ENCODE assay signal across 21 cellular contexts in the genomic region with DNA sequence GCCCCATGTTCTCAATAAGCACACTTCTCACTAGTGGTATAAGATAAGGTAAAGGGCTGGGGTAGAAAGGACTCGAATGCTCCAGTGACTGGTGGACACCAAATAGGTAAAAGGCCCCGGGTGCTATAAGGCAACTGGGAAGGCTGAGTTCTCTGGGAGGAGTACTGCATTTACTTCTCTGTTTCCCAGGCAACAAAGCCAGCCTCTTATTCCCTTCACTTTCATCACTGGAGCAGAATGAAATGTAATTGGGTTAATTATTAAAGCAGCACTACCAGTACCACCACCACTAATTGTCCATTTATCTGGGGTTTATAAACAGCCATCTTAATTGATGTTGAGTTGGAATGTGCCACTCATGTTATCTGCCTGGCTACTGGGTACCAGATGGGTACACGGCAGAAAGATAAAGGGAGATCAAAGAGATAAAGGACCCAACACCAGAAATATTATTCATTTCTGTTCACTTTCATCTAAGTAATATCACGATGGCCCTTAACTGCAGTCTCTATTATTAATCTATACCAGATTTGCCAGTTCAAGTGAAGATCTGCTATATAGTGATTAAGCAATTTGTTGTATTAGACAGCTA.
"Had no signal": no experiment of that assay in that cellular context is flagged by ENCODE, and none has a peak within 500 bp of the region (broad histone marks: within the 10 kb centered on the region; RNA-seq: fewer than 3 reads in every experiment).

No MANE protein-coding gene starts in this region.

- ATAC-seq: activated CD8-positive, alpha-beta memory T cell treated with anti-CD3 and anti-CD28 coated beads, Interleukin-2, amount 10 ng/mL, durations not matched to agents 7 days and 5 days; effector memory CD8-positive, alpha-beta T cell; left lung; mucosa of descending colon; naive thymus-derived CD4-positive, alpha-beta T cell; sciatic nerve; T-helper 17 cell had no signal

- H3K27me3 ChIP-seq: ascending aorta, left lung, spleen, stomach, testis, upper lobe of left lung had no signal

- H3K27ac ChIP-seq: ascending aorta, epithelial cell of prostate, left lung, prostate gland, spleen, stomach, testis, upper lobe of left lung, WERI-Rb-1 had no signal

- DNase-seq: activated CD4-positive, alpha-beta memory T cell treated with anti-CD3 and anti-CD28 coated beads for 36 hours; activated CD8-positive, alpha-beta memory T cell treated with anti-CD3 and anti-CD28 coated beads, Interleukin-2, amount 10 ng/mL, durations not matched to agents 7 days and 5 days; activated naive CD4-positive, alpha-beta T cell treated with anti-CD3 and anti-CD28 coated beads for 36 hours; activated T-cell treated with anti-CD3 and anti-CD28 coated beads, Interleukin-2, amount 50 U/mL, for 1 hour; dermis blood vessel endothelial cell; effector memory CD8-positive, alpha-beta T cell; foreskin melanocyte; left lung; mucosa of descending colon; naive thymus-derived CD4-positive, alpha-beta T cell; spleen; stomach; T-helper 17 cell; testis; upper lobe of left lung; WERI-Rb-1 had no signal

- H3K9me3 ChIP-seq: ascending aorta, left lung, mucosa of descending colon, prostate gland, spleen, stomach, testis, upper lobe of left lung had no signal

- H3K36me3 ChIP-seq: prostate gland, WERI-Rb-1 had no signal

- H3K4me1 ChIP-seq: ascending aorta had no signal

- H3K4me3 ChIP-seq: ascending aorta, left lung, mucosa of descending colon, prostate gland, spleen, stomach, testis, upper lobe of left lung had no signal

- FAIRE-seq: bronchial epithelial cell had no signal
